ENCODE assay signal across 1 cellular context in the genomic region with DNA sequence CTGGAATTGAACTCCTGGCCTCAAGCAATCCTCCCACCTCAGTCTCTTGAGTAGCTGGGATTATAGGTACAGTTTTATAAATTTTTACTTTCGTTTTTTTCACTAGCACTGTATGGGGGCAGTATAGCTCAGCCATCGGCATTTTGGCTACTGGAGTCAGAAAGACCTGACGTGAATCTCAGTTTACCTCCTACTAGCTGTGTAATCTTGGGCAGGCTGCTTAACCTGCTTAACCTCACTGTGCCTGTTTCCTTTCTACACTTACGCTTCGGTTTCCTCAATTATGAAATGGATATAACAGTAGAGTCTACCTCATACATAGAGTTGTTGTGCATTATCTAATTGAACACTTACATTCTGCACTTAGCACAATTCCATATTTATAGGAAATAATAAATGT.
TF ChIP-seq lines count a peak whose summit lies in the region.

No MANE protein-coding gene starts in this region.

TF ChIP-seq in HCT116, 20 proteins besides CTCF, POLR2A, EP300 and RAD21:
- TF ChIP-seq, protein P1, sequence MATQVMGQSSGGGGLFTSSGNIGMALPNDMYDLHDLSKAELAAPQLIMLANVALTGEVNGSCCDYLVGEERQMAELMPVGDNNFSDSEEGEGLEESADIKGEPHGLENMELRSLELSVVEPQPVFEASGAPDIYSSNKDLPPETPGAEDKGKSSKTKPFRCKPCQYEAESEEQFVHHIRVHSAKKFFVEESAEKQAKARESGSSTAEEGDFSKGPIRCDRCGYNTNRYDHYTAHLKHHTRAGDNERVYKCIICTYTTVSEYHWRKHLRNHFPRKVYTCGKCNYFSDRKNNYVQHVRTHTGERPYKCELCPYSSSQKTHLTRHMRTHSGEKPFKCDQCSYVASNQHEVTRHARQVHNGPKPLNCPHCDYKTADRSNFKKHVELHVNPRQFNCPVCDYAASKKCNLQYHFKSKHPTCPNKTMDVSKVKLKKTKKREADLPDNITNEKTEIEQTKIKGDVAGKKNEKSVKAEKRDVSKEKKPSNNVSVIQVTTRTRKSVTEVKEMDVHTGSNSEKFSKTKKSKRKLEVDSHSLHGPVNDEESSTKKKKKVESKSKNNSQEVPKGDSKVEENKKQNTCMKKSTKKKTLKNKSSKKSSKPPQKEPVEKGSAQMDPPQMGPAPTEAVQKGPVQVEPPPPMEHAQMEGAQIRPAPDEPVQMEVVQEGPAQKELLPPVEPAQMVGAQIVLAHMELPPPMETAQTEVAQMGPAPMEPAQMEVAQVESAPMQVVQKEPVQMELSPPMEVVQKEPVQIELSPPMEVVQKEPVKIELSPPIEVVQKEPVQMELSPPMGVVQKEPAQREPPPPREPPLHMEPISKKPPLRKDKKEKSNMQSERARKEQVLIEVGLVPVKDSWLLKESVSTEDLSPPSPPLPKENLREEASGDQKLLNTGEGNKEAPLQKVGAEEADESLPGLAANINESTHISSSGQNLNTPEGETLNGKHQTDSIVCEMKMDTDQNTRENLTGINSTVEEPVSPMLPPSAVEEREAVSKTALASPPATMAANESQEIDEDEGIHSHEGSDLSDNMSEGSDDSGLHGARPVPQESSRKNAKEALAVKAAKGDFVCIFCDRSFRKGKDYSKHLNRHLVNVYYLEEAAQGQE (IDR thresholded peaks at IDR 0.05; ENCODE audit: low read depth), result no peak
- TF ChIP-seq JUND (IDR thresholded peaks at IDR 0.05) (no peak), ELF1 (IDR thresholded peaks at IDR 0.05; ENCODE audit: borderline replicate concordance, low read depth) (no peak), FOSL1 (IDR thresholded peaks at IDR 0.05; ENCODE audit: low read depth) (no peak), EGR1 (IDR thresholded peaks at IDR 0.05; ENCODE audit: low read depth) (no peak), SP1 (IDR thresholded peaks at IDR 0.05; ENCODE audit: low read depth) (no peak), POLR2AphosphoS5 (IDR thresholded peaks at IDR 0.05; ENCODE audit: low read depth, low read length) (no peak), YY1 (IDR thresholded peaks at IDR 0.05; ENCODE audit: extremely low read depth, insufficient replicate concordance, low read depth, low read length) (no peak), SRF (IDR thresholded peaks at IDR 0.05; ENCODE audit: low read depth) (no peak), SIN3A (IDR thresholded peaks at IDR 0.05; ENCODE audit: low read depth) (no peak), EZH2phosphoT487 (IDR thresholded peaks at IDR 0.05; ENCODE audit: borderline replicate concordance) (no peak), ZFX (IDR thresholded peaks at IDR 0.05) (no peak), ZNF274 (IDR thresholded peaks at IDR 0.05; ENCODE audit: low read depth, low read length) (no peak), CEBPB (IDR thresholded peaks at IDR 0.05; ENCODE audit: low read depth) (no peak), ZBTB33 (IDR thresholded peaks at IDR 0.05; ENCODE audit: extremely low read depth, insufficient replicate concordance, low read length) (no peak), CBX3 (IDR thresholded peaks at IDR 0.05; ENCODE audit: low read depth) (no peak), EZH2 (IDR thresholded peaks at IDR 0.05) (no peak), TCF7L2 (IDR thresholded peaks at IDR 0.05; ENCODE audit: borderline replicate concordance, extremely low read depth, insufficient read depth, insufficient read length) (no peak)
TF ChIP-seq in HCT116: peak in this region for 0.
